8 cellular contexts compared by ENCODE assay signal in genomic region chr11:16935824-16936302, GRCh38.
DNase-seq lines count a peak whose midpoint lies in the region; ATAC-seq and TF ChIP-seq lines count a peak whose summit lies in the region.
"Not testable (repeated sequence)": the region's sequence is repeated elsewhere in the genome, so short reads cannot be mapped to it uniquely, and the experiment has no call there.

No MANE protein-coding gene starts in this region.

- CTCF ChIA-PET in activated CD4-positive, alpha-beta memory T cell treated with anti-CD3 and anti-CD28 coated beads for 36 hours (lab: Charles Lee) = interaction anchor here (0.7 to 4.7 kb wide), 7 partner anchors 11 to 140 kb away, joined by 3 to 32 read pairs (median 3); no protein-coding TSS in a partner anchor

- not testable (repeated sequence) for H3K4me3 ChIP-seq in BLaER1 treated with 17β-estradiol and CSF1 and Interleukin-3, amounts not matched to agents 10 nM and 100 nM

- DNase-seq in LHCN-M2 (ENCODE audit: low read depth) = peak; percentile 29
- DNase-seq in NK-92 treated with Interleukin-12 subunit alpha and Interleukin-12 subunit beta, amount 100 ng/mL, for 24 hours (lab: John Stamatoyannopoulos, UW) = peak; percentile 5
- DNase-seq in activated CD4-positive, alpha-beta memory T cell treated with anti-CD3 and anti-CD28 coated beads for 36 hours = peak; percentile 42
- peak; percentile 26 to 48 for DNase-seq in erythroblast (lab: John Stamatoyannopoulos, UW)
- DNase-seq in left kidney (ENCODE audit: low read depth, low spot score) = peak; percentile 72
- DNase-seq in stimulated activated CD4-positive, alpha-beta T cell treated with anti-CD3 and anti-CD28 coated beads, Interleukin-12 subunit alpha, Interleukin-12 subunit beta, amount 100 ng/mL, for 4 hours = peak; percentile 10

- H4K20me1 ChIP-seq in BLaER1 treated with 17β-estradiol and CSF1 and Interleukin-3, amounts not matched to agents 10 nM and 100 nM = not testable (repeated sequence)

- peak; percentile 70 for ATAC-seq in GM18867 (IDR thresholded peaks at IDR 0.05; ENCODE audit: unreplicated experiment)

- peak overlapping the region in 6 of 11 experiments; percentile 2 to 41 (median 18); a peak in 6 of 22 replicates for H3K4me2 ChIP-seq in BLaER1 treated with 17β-estradiol and CSF1 and Interleukin-3, amounts not matched to agents 10 nM and 100 nM

- not testable (repeated sequence) for H3K27ac ChIP-seq in BLaER1 treated with 17β-estradiol and CSF1 and Interleukin-3, amounts not matched to agents 10 nM and 100 nM

- intact Hi-C loops in activated CD4-positive, alpha-beta memory T cell treated with anti-CD3 and anti-CD28 coated beads for 36 hours (cut with micrococcal nuclease) = loop anchor here (1.0 to 10.0 kb wide), 3 partner anchors 116 to 569 kb away; no protein-coding TSS in a partner anchor

- not testable (repeated sequence) for H3K27me3 ChIP-seq in BLaER1 treated with 17β-estradiol and CSF1 and Interleukin-3, amounts not matched to agents 10 nM and 100 nM

- H3K4me3 Mint-ChIP-seq in activated CD4-positive, alpha-beta memory T cell treated with anti-CD3 and anti-CD28 coated beads for 36 hours = not testable (repeated sequence)

- not testable (repeated sequence) for H3K27ac Mint-ChIP-seq in activated CD4-positive, alpha-beta memory T cell treated with anti-CD3 and anti-CD28 coated beads for 36 hours

- POLR2A ChIA-PET in activated CD4-positive, alpha-beta memory T cell treated with anti-CD3 and anti-CD28 coated beads for 36 hours (lab: Charles Lee) = not testable (repeated sequence)

- H3K9ac ChIP-seq in BLaER1 treated with 17β-estradiol and CSF1 and Interleukin-3, amounts not matched to agents 10 nM and 100 nM = 0 out of 22 replicates have a peak overlapping the region, but pooled peaks of 1 of the 11 experiments have one; percentile 1

- H3K9me3 ChIP-seq in BLaER1 treated with 17β-estradiol and CSF1 and Interleukin-3, amounts not matched to agents 10 nM and 100 nM (replicated peaks in 1 of 11) = not testable (repeated sequence)

- not testable (repeated sequence) for H3K4me1 Mint-ChIP-seq in activated CD4-positive, alpha-beta memory T cell treated with anti-CD3 and anti-CD28 coated beads for 36 hours (ENCODE audit: low read depth)

- not testable (repeated sequence) for H3K36me3 ChIP-seq in BLaER1 treated with 17β-estradiol and CSF1 and Interleukin-3, amounts not matched to agents 10 nM and 100 nM

- not testable (repeated sequence) for H3K27me3 Mint-ChIP-seq in activated CD4-positive, alpha-beta memory T cell treated with anti-CD3 and anti-CD28 coated beads for 36 hours

- not testable (repeated sequence) for H3K9me3 Mint-ChIP-seq in activated CD4-positive, alpha-beta memory T cell treated with anti-CD3 and anti-CD28 coated beads for 36 hours

- TF ChIP-seq POLR2A in erythroblast (IDR thresholded peaks at IDR 0.05; ENCODE audit: low read length) = not testable (repeated sequence)

- H3K4me1 ChIP-seq in BLaER1 treated with 17β-estradiol and CSF1 and Interleukin-3, amounts not matched to agents 10 nM and 100 nM = not testable (repeated sequence)

- not testable (repeated sequence) for H3K36me3 Mint-ChIP-seq in activated CD4-positive, alpha-beta memory T cell treated with anti-CD3 and anti-CD28 coated beads for 36 hours

Comparison
In these comparisons a context has a peak if more than half of its experiments do, and no peak if none do; other contexts are left out.
1. DNase-seq: peak in every context shown above with its lines; median percentile 72 in left kidney; 42 in activated CD4-positive, alpha-beta memory T cell treated with anti-CD3 and anti-CD28 coated beads for 36 hours; 37 in erythroblast; 29 in LHCN-M2; 10 in stimulated activated CD4-positive, alpha-beta T cell treated with anti-CD3 and anti-CD28 coated beads, Interleukin-12 subunit alpha, Interleukin-12 subunit beta, amount 100 ng/mL, for 4 hours; 5 in NK-92 treated with Interleukin-12 subunit alpha and Interleukin-12 subunit beta, amount 100 ng/mL, for 24 hours.